In the genomic region with DNA sequence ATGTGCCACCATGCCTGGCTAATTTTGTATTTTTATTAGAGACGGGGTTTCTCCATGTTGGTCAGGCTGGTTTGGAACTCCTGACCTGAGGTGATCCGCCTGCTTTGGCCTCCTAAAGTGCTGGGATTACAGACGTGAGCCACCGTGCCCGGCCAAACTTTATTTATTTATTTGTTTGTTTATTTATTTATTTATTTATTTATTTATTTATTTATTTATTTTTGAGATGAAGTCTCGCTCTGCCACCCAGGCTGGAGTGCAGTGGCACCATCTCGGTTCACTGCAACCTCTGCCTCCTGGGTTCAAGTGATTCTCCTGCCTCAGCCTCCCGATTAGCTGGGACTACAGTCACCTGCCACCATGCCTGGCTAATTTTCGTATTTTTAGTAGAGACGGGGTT, we compare ENCODE assay signal across 10 cellular contexts. TPM values are rescaled to one million over a fixed set of nuclear protein-coding genes. Genes with fewer than 3 reads are reported as not detected.
"Had no signal": no experiment of that assay in that cellular context is flagged by ENCODE, and none has a peak within 500 bp of the region (broad histone marks: within the 10 kb centered on the region; RNA-seq: fewer than 3 reads in every experiment).

No MANE protein-coding gene starts in this region.

RNA-seq across cellular contexts. Expression of a gene that starts 7.0 kb away (rescaled TPM):
- total RNA-seq: activated naive CD4-positive, alpha-beta T cell treated with anti-CD3 and anti-CD28 coated beads for 36 hours; activated naive CD4-positive, alpha-beta T cell treated with anti-CD3 and anti-CD28 coated beads, Interleukin-2, amount 50 U/mL, for 72 hours; activated naive CD8-positive, alpha-beta T cell treated with anti-CD3 and anti-CD28 coated beads, Interleukin-2, amount 10 ng/mL, durations not matched to agents 7 days and 5 days; activated T-cell treated with anti-CD3 and anti-CD28 coated beads, Interleukin-2, amount 50 U/mL, for 72 hours; activated T-helper 1 cell treated with anti-CD3 and anti-CD28 coated beads, Interleukin-12 subunit alpha, Interleukin-12 subunit beta, Interleukin-2, Interleukin-4 antibody, amounts not matched to agents 30 ng/mL and 10 ng/mL and 1 ng/mL, durations not matched to agents 14 hours and 24 hours and 36 hours; activated T-helper 17 cell treated with anti-CD3 and anti-CD28 coated beads, Interleukin-2, amount 50 U/mL, for 72 hours; activated T-helper 2 cell treated with anti-CD3 and anti-CD28 coated beads, Interferon-gamma antibody, Interleukin-2, Interleukin-4, amounts not matched to agents 10 μg/mL and 5 μg/mL and 100 μg/mL, durations not matched to agents 14 hours and 24 hours and 36 hours; astrocyte; cardiac muscle cell; chondrocyte had no signal
- polyA plus RNA-seq: cardiac muscle cell had no signal
